Comparison of ENCODE assay signal across 8 cellular contexts in genomic region chr14:21436567-21437062, GRCh38. TPM values are rescaled to one million over a fixed set of nuclear protein-coding genes. Genes with fewer than 3 reads are reported as not detected.
A peak's percentile ranks its signal among the peaks of the same experiment; 100 is the strongest.
DNase-seq lines count a peak whose midpoint lies in the region; ATAC-seq lines count a peak whose summit lies in the region.

No MANE protein-coding gene starts in this region.

- H3K27me3 Mint-ChIP-seq in activated T-cell treated with anti-CD3 and anti-CD28 coated beads, Interleukin-2, amount 50 U/mL, for 72 hours (ENCODE audit: low read depth) = no peaks in the 10 kb centered on the region
- no peaks in the 10 kb centered on the region for H3K27me3 Mint-ChIP-seq in activated CD4-positive, alpha-beta memory T cell treated with anti-CD3 and anti-CD28 coated beads for 36 hours
- no peaks in the 10 kb centered on the region for H3K27me3 Mint-ChIP-seq in stimulated activated memory B cell treated with anti-CD40 and anti-IgM and Interleukin-4, amounts not matched to agents 10 μg/mL and 1 μg/mL and 100 μg/mL, for 72 hours

- no peak for ATAC-seq in activated T-cell treated with anti-CD3 and anti-CD28 coated beads, Interleukin-2, amount 50 U/mL, for 72 hours (replicated peaks in 1 of 2)
- no peak for ATAC-seq in stimulated activated memory B cell treated with anti-CD40 and anti-IgM and Interleukin-4, amounts not matched to agents 10 μg/mL and 1 μg/mL and 100 μg/mL, for 72 hours
- ATAC-seq in HG03439 (IDR thresholded peaks at IDR 0.05; ENCODE audit: unreplicated experiment) (no peak), HG03469 (IDR thresholded peaks at IDR 0.05; ENCODE audit: unreplicated experiment) (no peak)

- H3K36me3 ChIP-seq in iPS DF 6.9 (ENCODE audit: control insufficient read depth, insufficient read depth, low read length) = peaks cover under 1% of the 10 kb centered on the region; the same call in 1 of the 2 replicates

- POLR2A ChIA-PET in activated CD4-positive, alpha-beta memory T cell treated with anti-CD3 and anti-CD28 coated beads for 36 hours (lab: Charles Lee) = interaction anchor here (0.9 to 3.1 kb wide), 8 partner anchors 10 to 169 kb away, joined by 3 to 30 read pairs (median 8); partner anchors contain the start of genes CHD8, METTL3 and SUPT16H

- CTCF ChIA-PET in activated CD4-positive, alpha-beta memory T cell treated with anti-CD3 and anti-CD28 coated beads for 36 hours (lab: Charles Lee) = interaction anchor here (0.6 to 2.6 kb wide), 9 partner anchors 12 to 74 kb away, joined by 3 to 27 read pairs (median 4); partner anchors contain the start of genes CHD8, RAB2B and TOX4

- H3K4me1 Mint-ChIP-seq in activated T-cell treated with anti-CD3 and anti-CD28 coated beads, Interleukin-2, amount 50 U/mL, for 72 hours (ENCODE audit: low read depth) = peaks cover 64% of the 10 kb centered on the region
- H3K4me1 Mint-ChIP-seq in activated CD4-positive, alpha-beta memory T cell treated with anti-CD3 and anti-CD28 coated beads for 36 hours (ENCODE audit: low read depth) = peaks cover 50% of the 10 kb centered on the region
- H3K4me1 Mint-ChIP-seq in stimulated activated memory B cell treated with anti-CD40 and anti-IgM and Interleukin-4, amounts not matched to agents 10 μg/mL and 1 μg/mL and 100 μg/mL, for 72 hours = peaks cover 65% of the 10 kb centered on the region

- peak overlapping the region; percentile 93 to 94 for H3K4me3 Mint-ChIP-seq in activated T-cell treated with anti-CD3 and anti-CD28 coated beads, Interleukin-2, amount 50 U/mL, for 72 hours
- H3K4me3 Mint-ChIP-seq in activated CD4-positive, alpha-beta memory T cell treated with anti-CD3 and anti-CD28 coated beads for 36 hours = peak overlapping the region; percentile 80
- peak overlapping the region; percentile 89 for H3K4me3 Mint-ChIP-seq in stimulated activated memory B cell treated with anti-CD40 and anti-IgM and Interleukin-4, amounts not matched to agents 10 μg/mL and 1 μg/mL and 100 μg/mL, for 72 hours

- peaks cover 11 to 20% of the 10 kb centered on the region in 2 donors for H3K36me3 Mint-ChIP-seq in activated T-cell treated with anti-CD3 and anti-CD28 coated beads, Interleukin-2, amount 50 U/mL, for 72 hours (ENCODE audit: insufficient read depth in 2 of 2)
- peaks cover 11% of the 10 kb centered on the region for H3K36me3 Mint-ChIP-seq in activated CD4-positive, alpha-beta memory T cell treated with anti-CD3 and anti-CD28 coated beads for 36 hours
- peaks cover 24% of the 10 kb centered on the region for H3K36me3 Mint-ChIP-seq in stimulated activated memory B cell treated with anti-CD40 and anti-IgM and Interleukin-4, amounts not matched to agents 10 μg/mL and 1 μg/mL and 100 μg/mL, for 72 hours

- H3K4me1 ChIP-seq in iPS DF 6.9 (ENCODE audit: control insufficient read depth, insufficient read depth, low read length) = no peaks in the 10 kb centered on the region

- H3K27ac Mint-ChIP-seq in activated T-cell treated with anti-CD3 and anti-CD28 coated beads, Interleukin-2, amount 50 U/mL, for 72 hours = peak overlapping the region; percentile 62
- peak overlapping the region; percentile 71 for H3K27ac Mint-ChIP-seq in activated CD4-positive, alpha-beta memory T cell treated with anti-CD3 and anti-CD28 coated beads for 36 hours
- peak overlapping the region; percentile 78 for H3K27ac Mint-ChIP-seq in stimulated activated memory B cell treated with anti-CD40 and anti-IgM and Interleukin-4, amounts not matched to agents 10 μg/mL and 1 μg/mL and 100 μg/mL, for 72 hours

- DNase-seq in activated T-cell treated with anti-CD3 and anti-CD28 coated beads, Interleukin-2, amount 50 U/mL, for 72 hours = no peak
- DNase-seq in activated T-cell treated with anti-CD3 and anti-CD28 coated beads for 4 hours = no peak
- DNase-seq in activated CD4-positive, alpha-beta memory T cell treated with anti-CD3 and anti-CD28 coated beads for 36 hours = no peak
- no peak for DNase-seq in iPS DF 6.9 (ENCODE audit: low read depth, low spot score)
- DNase-seq in SIG-M5 (lab: John Stamatoyannopoulos, UW) = no peak

- peak overlapping the region; percentile 78; the same call in 1 of the 2 replicates for H3K4me3 ChIP-seq in iPS DF 6.9 (ENCODE audit: low read length)

- H3K9me3 ChIP-seq in iPS DF 6.9 (ENCODE audit: control insufficient read depth, insufficient read depth, low read length) = no peaks in the 10 kb centered on the region

- H3K9me3 Mint-ChIP-seq in activated T-cell treated with anti-CD3 and anti-CD28 coated beads, Interleukin-2, amount 50 U/mL, for 72 hours = no peaks in the 10 kb centered on the region
- no peaks in the 10 kb centered on the region for H3K9me3 Mint-ChIP-seq in activated CD4-positive, alpha-beta memory T cell treated with anti-CD3 and anti-CD28 coated beads for 36 hours
- no peaks in the 10 kb centered on the region for H3K9me3 Mint-ChIP-seq in stimulated activated memory B cell treated with anti-CD40 and anti-IgM and Interleukin-4, amounts not matched to agents 10 μg/mL and 1 μg/mL and 100 μg/mL, for 72 hours

- WGBS in iPS DF 6.9 (ENCODE audit: insufficient coverage, insufficient read length) = no CpG with 5 or more reads among the region's 11 CpGs

- no peaks in the 10 kb centered on the region for H3K27me3 ChIP-seq in iPS DF 6.9 (ENCODE audit: control insufficient read depth, insufficient read depth, low read length)

- intact Hi-C loops in activated CD4-positive, alpha-beta memory T cell treated with anti-CD3 and anti-CD28 coated beads for 36 hours (cut with micrococcal nuclease) = loop anchor here (1.0 to 5.0 kb wide), 7 partner anchors 13 to 169 kb away; partner anchors contain the start of genes CHD8, HNRNPC, METTL3 and RAB2B

- H3K27ac ChIP-seq in iPS DF 6.9 (ENCODE audit: low read length) = no peak overlapping the region

RNA-seq across cellular contexts. Expression of gene CHD8, which starts 19.3 kb away (rescaled TPM):
- 100 to 1,000 TPM; 102 to 107 TPM for total RNA-seq in activated T-cell treated with anti-CD3 and anti-CD28 coated beads, Interleukin-2, amount 50 U/mL, for 72 hours
- total RNA-seq in activated CD4-positive, alpha-beta memory T cell treated with anti-CD3 and anti-CD28 coated beads for 36 hours = 10 to 100 TPM; 80.1 to 87.7 TPM

RNA-seq across cellular contexts. Expression of gene RAB2B, which starts 40.1 kb away (rescaled TPM):
- total RNA-seq in activated T-cell treated with anti-CD3 and anti-CD28 coated beads, Interleukin-2, amount 50 U/mL, for 72 hours = 10 to 100 TPM; 44.5 to 45.4 TPM
- 10 to 100 TPM; 21.2 to 23.6 TPM for total RNA-seq in activated CD4-positive, alpha-beta memory T cell treated with anti-CD3 and anti-CD28 coated beads for 36 hours

RNA-seq across cellular contexts. Expression of gene TOX4, which starts 40.4 kb away (rescaled TPM):
- 10 to 100 TPM; 68.9 to 72.4 TPM for total RNA-seq in activated T-cell treated with anti-CD3 and anti-CD28 coated beads, Interleukin-2, amount 50 U/mL, for 72 hours
- total RNA-seq in activated CD4-positive, alpha-beta memory T cell treated with anti-CD3 and anti-CD28 coated beads for 36 hours = 10 to 100 TPM; 66.1 to 67.5 TPM

RNA-seq across cellular contexts. Expression of gene SUPT16H, which starts 52.8 kb away (rescaled TPM):
- total RNA-seq in activated T-cell treated with anti-CD3 and anti-CD28 coated beads, Interleukin-2, amount 50 U/mL, for 72 hours = 100 to 1,000 TPM; 141 to 155 TPM
- 100 to 1,000 TPM; 156 to 158 TPM for total RNA-seq in activated CD4-positive, alpha-beta memory T cell treated with anti-CD3 and anti-CD28 coated beads for 36 hours
